18 cellular contexts compared by ENCODE assay signal in the genomic region with DNA sequence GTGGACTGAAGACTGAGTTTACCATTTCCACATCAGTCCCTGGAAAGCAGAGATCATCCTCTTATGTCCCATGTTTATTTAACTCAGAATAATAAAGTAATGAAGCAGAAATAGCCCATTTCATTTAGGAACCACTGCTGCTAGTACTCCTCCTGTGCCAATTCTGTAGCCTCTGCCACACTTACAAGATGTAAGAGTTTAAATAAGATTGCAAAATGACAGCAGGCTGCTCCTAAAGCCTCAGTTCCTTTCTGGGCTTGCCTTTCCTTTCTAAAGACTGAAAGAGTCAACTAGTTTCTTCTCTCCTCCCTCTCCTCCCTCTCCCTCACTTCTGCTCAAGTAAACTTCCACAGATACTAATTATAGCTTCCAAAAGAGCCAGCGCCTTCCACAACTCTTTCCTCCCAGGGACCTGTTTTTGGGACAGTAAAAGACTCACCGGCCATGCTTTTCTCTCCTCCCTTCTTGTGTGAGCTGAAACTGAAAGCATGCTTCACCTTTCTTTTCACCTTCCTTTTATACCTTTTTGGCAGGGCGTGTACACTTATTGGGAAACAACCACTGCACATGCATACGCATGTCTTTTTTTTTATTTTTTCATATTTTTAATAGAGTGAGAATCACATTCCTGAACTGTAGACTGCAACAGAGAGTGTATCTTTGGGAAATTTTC. TPM values are rescaled to one million over a fixed set of nuclear protein-coding genes. Genes with fewer than 3 reads are reported as not detected.
DNase-seq lines count a peak whose midpoint lies in the region; ATAC-seq and TF ChIP-seq lines count a peak whose summit lies in the region.
"Had no signal": no experiment of that assay in that cellular context is flagged by ENCODE, and none has a peak within 500 bp of the region (broad histone marks: within the 10 kb centered on the region; RNA-seq: fewer than 3 reads in every experiment).

No MANE protein-coding gene starts in this region.

- POLR2A ChIA-PET in activated CD4-positive, alpha-beta T cell treated with anti-CD3 and anti-CD28 coated beads, Interleukin-2, amount 10 ng/mL, durations not matched to agents 7 days and 5 days (lab: Charles Lee): no interaction called here

- H3K9me3 ChIP-seq in DND-41 (ENCODE audit: insufficient read depth, low read length, severe bottlenecking) (no peaks in the 10 kb centered on the region), mucosa of descending colon (no peaks in the 10 kb centered on the region), tibial artery (no peaks in the 10 kb centered on the region)
- H3K9me3 ChIP-seq: colonic mucosa, testis had no signal

- CTCF ChIA-PET in activated CD4-positive, alpha-beta T cell treated with anti-CD3 and anti-CD28 coated beads, Interleukin-2, amount 10 ng/mL, durations not matched to agents 7 days and 5 days (lab: Charles Lee): interaction anchor here (0.6 kb wide), 1 partner anchor 157 kb away, joined by 3 read pairs; no protein-coding TSS in a partner anchor

- peak overlapping the region; percentile 84 for H3K27ac Mint-ChIP-seq in activated CD4-positive, alpha-beta T cell treated with anti-CD3 and anti-CD28 coated beads, Interleukin-2, amount 10 ng/mL, durations not matched to agents 7 days and 5 days
- no peak overlapping the region for H3K27ac Mint-ChIP-seq in activated T-helper 2 cell treated with anti-CD3 and anti-CD28 coated beads, Interferon-gamma antibody, Interleukin-2, Interleukin-4, amounts not matched to agents 10 μg/mL and 5 μg/mL and 100 μg/mL, durations not matched to agents 14 hours and 24 hours and 36 hours
- H3K27ac Mint-ChIP-seq: naive B cell had no signal

- H3K9me3 Mint-ChIP-seq in activated CD4-positive, alpha-beta T cell treated with anti-CD3 and anti-CD28 coated beads, Interleukin-2, amount 10 ng/mL, durations not matched to agents 7 days and 5 days: peaks cover 2% of the 10 kb centered on the region
- no peaks in the 10 kb centered on the region for H3K9me3 Mint-ChIP-seq in activated T-helper 2 cell treated with anti-CD3 and anti-CD28 coated beads, Interferon-gamma antibody, Interleukin-2, Interleukin-4, amounts not matched to agents 10 μg/mL and 5 μg/mL and 100 μg/mL, durations not matched to agents 14 hours and 24 hours and 36 hours
- H3K9me3 Mint-ChIP-seq: naive B cell had no signal

- no peaks in the 10 kb centered on the region for H3K79me2 ChIP-seq in DND-41 (ENCODE audit: insufficient read depth, low read length)

- H3K4me3 ChIP-seq in DND-41 (ENCODE audit: low read depth in 1 of 2, low read length in 2 of 2): no peak overlapping the region
- H3K4me3 ChIP-seq in mucosa of descending colon: no peak overlapping the region
- H3K4me3 ChIP-seq in tibial artery: no peak overlapping the region
- H3K4me3 ChIP-seq: colonic mucosa, testis had no signal

- H3K4me1 ChIP-seq in DND-41 (ENCODE audit: insufficient read depth, low read length): peaks cover 9% of the 10 kb centered on the region
- H3K4me1 ChIP-seq in mucosa of descending colon (ENCODE audit: low read depth): no peaks in the 10 kb centered on the region
- no peaks in the 10 kb centered on the region for H3K4me1 ChIP-seq in tibial artery
- H3K4me1 ChIP-seq: colonic mucosa, testis had no signal

- no peaks in the 10 kb centered on the region for H4K20me1 ChIP-seq in DND-41 (ENCODE audit: insufficient read depth, low read length)

- peaks cover 22% of the 10 kb centered on the region for H3K4me1 Mint-ChIP-seq in activated CD4-positive, alpha-beta T cell treated with anti-CD3 and anti-CD28 coated beads, Interleukin-2, amount 10 ng/mL, durations not matched to agents 7 days and 5 days
- H3K4me1 Mint-ChIP-seq in activated T-helper 2 cell treated with anti-CD3 and anti-CD28 coated beads, Interferon-gamma antibody, Interleukin-2, Interleukin-4, amounts not matched to agents 10 μg/mL and 5 μg/mL and 100 μg/mL, durations not matched to agents 14 hours and 24 hours and 36 hours (ENCODE audit: low read depth): peaks cover 10% of the 10 kb centered on the region

- H3K27me3 ChIP-seq in DND-41 (ENCODE audit: insufficient read depth, low read length, poor library complexity): no peaks in the 10 kb centered on the region
- no peaks in the 10 kb centered on the region for H3K27me3 ChIP-seq in tibial artery
- H3K27me3 ChIP-seq: colonic mucosa, testis had no signal

- intact Hi-C loops in activated T-helper 2 cell treated with anti-CD3 and anti-CD28 coated beads, Interferon-gamma antibody, Interleukin-2, Interleukin-4, amounts not matched to agents 10 μg/mL and 5 μg/mL and 100 μg/mL, durations not matched to agents 14 hours and 24 hours and 36 hours (cut with micrococcal nuclease): no loop called here
- intact Hi-C loops in mucosa of descending colon (cut with DNase I, micrococcal nuclease) (no loop called here), tibial artery (cut with DNase I; ENCODE audit: low total_unique reads) (no loop called here)

- DNase-seq in activated CD4-positive, alpha-beta T cell treated with anti-CD3 and anti-CD28 coated beads, Interleukin-2, amount 10 ng/mL, durations not matched to agents 7 days and 5 days: peak; percentile 12
- no peak for DNase-seq in activated CD4-positive, alpha-beta T cell treated with anti-CD3 and anti-CD28 coated beads, Interleukin-2, amount 50 U/mL, for 1 hour
- DNase-seq in DND-41: no peak
- DNase-seq in activated T-helper 2 cell treated with anti-CD3 and anti-CD28 coated beads, Interferon-gamma antibody, Interleukin-2, Interleukin-4, amounts not matched to agents 10 μg/mL and 5 μg/mL and 100 μg/mL, durations not matched to agents 14 hours and 24 hours and 36 hours (ENCODE audit: low spot score): no peak
- DNase-seq in mucosa of descending colon: no peak
- DNase-seq in NCI-H2029 treated with DMSO at 0.1 percent for 48 hours (lab: John Stamatoyannopoulos, UW): no peak
- no peak for DNase-seq in OCI-M2 (lab: John Stamatoyannopoulos, UW; ENCODE audit: unreplicated experiment)
- no peak for DNase-seq in tibial artery
- DNase-seq: colonic mucosa, H7, left ventricle myocardium superior, naive B cell, NCI-H2171, T-helper 9 cell, testis had no signal

- peaks cover 6% of the 10 kb centered on the region for H3K27me3 Mint-ChIP-seq in activated CD4-positive, alpha-beta T cell treated with anti-CD3 and anti-CD28 coated beads, Interleukin-2, amount 10 ng/mL, durations not matched to agents 7 days and 5 days
- no peaks in the 10 kb centered on the region for H3K27me3 Mint-ChIP-seq in activated T-helper 2 cell treated with anti-CD3 and anti-CD28 coated beads, Interferon-gamma antibody, Interleukin-2, Interleukin-4, amounts not matched to agents 10 μg/mL and 5 μg/mL and 100 μg/mL, durations not matched to agents 14 hours and 24 hours and 36 hours (ENCODE audit: low read depth)

- H3K9ac ChIP-seq in DND-41 (ENCODE audit: low read depth, low read length): no peak overlapping the region

- H3K27ac ChIP-seq in DND-41 (ENCODE audit: low read length) (no peak overlapping the region), tibial artery (no peak overlapping the region)
- H3K27ac ChIP-seq: colonic mucosa, testis had no signal

- H3K4me2 ChIP-seq in DND-41 (ENCODE audit: insufficient read depth, low read length): no peak overlapping the region

- peak overlapping the region; percentile 31; the same call in 1 of the 2 replicates for H2AFZ ChIP-seq in DND-41 (ENCODE audit: low read depth, low read length)

- H3K36me3 ChIP-seq in DND-41 (ENCODE audit: insufficient read depth, low read length): no peaks in the 10 kb centered on the region
- no peaks in the 10 kb centered on the region for H3K36me3 ChIP-seq in mucosa of descending colon (ENCODE audit: low read depth)
- no peaks in the 10 kb centered on the region for H3K36me3 ChIP-seq in tibial artery
- H3K36me3 ChIP-seq: colonic mucosa had no signal

- H3K4me3 Mint-ChIP-seq in activated CD4-positive, alpha-beta T cell treated with anti-CD3 and anti-CD28 coated beads, Interleukin-2, amount 10 ng/mL, durations not matched to agents 7 days and 5 days: peak overlapping the region; percentile 76
- peak overlapping the region; percentile 27 for H3K4me3 Mint-ChIP-seq in activated T-helper 2 cell treated with anti-CD3 and anti-CD28 coated beads, Interferon-gamma antibody, Interleukin-2, Interleukin-4, amounts not matched to agents 10 μg/mL and 5 μg/mL and 100 μg/mL, durations not matched to agents 14 hours and 24 hours and 36 hours (ENCODE audit: low read depth)
- H3K4me3 Mint-ChIP-seq: naive B cell had no signal

- ATAC-seq in DND-41 (ENCODE audit: insufficient read depth, low read depth) (no peak), mucosa of descending colon (peak; percentile 79)
- ATAC-seq: HepG2, left ventricle myocardium superior had no signal

- H3K36me3 Mint-ChIP-seq in activated CD4-positive, alpha-beta T cell treated with anti-CD3 and anti-CD28 coated beads, Interleukin-2, amount 10 ng/mL, durations not matched to agents 7 days and 5 days (ENCODE audit: low read depth): peaks cover 14% of the 10 kb centered on the region
- H3K36me3 Mint-ChIP-seq in activated T-helper 2 cell treated with anti-CD3 and anti-CD28 coated beads, Interferon-gamma antibody, Interleukin-2, Interleukin-4, amounts not matched to agents 10 μg/mL and 5 μg/mL and 100 μg/mL, durations not matched to agents 14 hours and 24 hours and 36 hours (ENCODE audit: low read depth): no peaks in the 10 kb centered on the region
- H3K36me3 Mint-ChIP-seq: naive B cell had no signal

- TF ChIP-seq CTCF in DND-41 (IDR thresholded peaks at IDR 0.05; ENCODE audit: borderline replicate concordance, extremely low read depth, low read length, poor library complexity, severe bottlenecking) (no peak), mucosa of descending colon (IDR thresholded peaks at IDR 0.05) (no peak), tibial artery (IDR thresholded peaks at IDR 0.05) (no peak)

RNA-seq across cellular contexts. Expression of a gene that starts 26.1 kb away (rescaled TPM):
- 10 to 100 TPM; 92.5 to 98.8 TPM for total RNA-seq in activated CD4-positive, alpha-beta T cell treated with anti-CD3 and anti-CD28 coated beads, Interleukin-2, amount 10 ng/mL, durations not matched to agents 7 days and 5 days
- total RNA-seq in activated T-helper 2 cell treated with anti-CD3 and anti-CD28 coated beads, Interferon-gamma antibody, Interleukin-2, Interleukin-4, amounts not matched to agents 10 μg/mL and 5 μg/mL and 100 μg/mL, durations not matched to agents 14 hours and 24 hours and 36 hours: 5.2 and 5.8 TPM in 2 replicates
- 10 to 100 TPM; 25.4 to 53.0 (median 43.6) TPM for total RNA-seq in mucosa of descending colon
- total RNA-seq: H7, HepG2 had no signal

RNA-seq across cellular contexts. Expression of a gene that starts 36.3 kb away (rescaled TPM):
- total RNA-seq in activated CD4-positive, alpha-beta T cell treated with anti-CD3 and anti-CD28 coated beads, Interleukin-2, amount 10 ng/mL, durations not matched to agents 7 days and 5 days: 100 to 1,000 TPM; 101 to 106 TPM
- 11.6 and 13.5 TPM in 2 replicates for total RNA-seq in activated T-helper 2 cell treated with anti-CD3 and anti-CD28 coated beads, Interferon-gamma antibody, Interleukin-2, Interleukin-4, amounts not matched to agents 10 μg/mL and 5 μg/mL and 100 μg/mL, durations not matched to agents 14 hours and 24 hours and 36 hours
- total RNA-seq in mucosa of descending colon: 100 to 1,000 TPM in 1 of 3 donors, 10 to 100 TPM in 2; 50.6 to 152 (median 75.1) TPM
- total RNA-seq: H7 had no signal

RNA-seq across cellular contexts. Expression of a gene that starts 48.2 kb away (rescaled TPM):
- total RNA-seq in activated CD4-positive, alpha-beta T cell treated with anti-CD3 and anti-CD28 coated beads, Interleukin-2, amount 10 ng/mL, durations not matched to agents 7 days and 5 days: not detected
- not detected in 2 replicates for total RNA-seq in activated T-helper 2 cell treated with anti-CD3 and anti-CD28 coated beads, Interferon-gamma antibody, Interleukin-2, Interleukin-4, amounts not matched to agents 10 μg/mL and 5 μg/mL and 100 μg/mL, durations not matched to agents 14 hours and 24 hours and 36 hours
- total RNA-seq in mucosa of descending colon: 10 to 100 TPM; 50.1 to 81.8 (median 80.5) TPM
- total RNA-seq: A673, H7, HepG2, left ventricle myocardium superior, pulmonary artery endothelial cell, testis had no signal

Comparison
In these comparisons a context has a peak if more than half of its experiments do, and no peak if none do; other contexts are left out.
1. RNA of a gene that starts 48.2 kb away (total RNA-seq): 50.1 to 81.8 TPM in mucosa of descending colon; not detected in activated CD4-positive, alpha-beta T cell treated with anti-CD3 and anti-CD28 coated beads, Interleukin-2, amount 10 ng/mL, durations not matched to agents 7 days and 5 days and not detected in activated T-helper 2 cell treated with anti-CD3 and anti-CD28 coated beads, Interferon-gamma antibody, Interleukin-2, Interleukin-4, amounts not matched to agents 10 μg/mL and 5 μg/mL and 100 μg/mL, durations not matched to agents 14 hours and 24 hours and 36 hours; every median in the first group is over 10 times any median in the second.